ENCODE assay signal across 8 cellular contexts in the genomic region with DNA sequence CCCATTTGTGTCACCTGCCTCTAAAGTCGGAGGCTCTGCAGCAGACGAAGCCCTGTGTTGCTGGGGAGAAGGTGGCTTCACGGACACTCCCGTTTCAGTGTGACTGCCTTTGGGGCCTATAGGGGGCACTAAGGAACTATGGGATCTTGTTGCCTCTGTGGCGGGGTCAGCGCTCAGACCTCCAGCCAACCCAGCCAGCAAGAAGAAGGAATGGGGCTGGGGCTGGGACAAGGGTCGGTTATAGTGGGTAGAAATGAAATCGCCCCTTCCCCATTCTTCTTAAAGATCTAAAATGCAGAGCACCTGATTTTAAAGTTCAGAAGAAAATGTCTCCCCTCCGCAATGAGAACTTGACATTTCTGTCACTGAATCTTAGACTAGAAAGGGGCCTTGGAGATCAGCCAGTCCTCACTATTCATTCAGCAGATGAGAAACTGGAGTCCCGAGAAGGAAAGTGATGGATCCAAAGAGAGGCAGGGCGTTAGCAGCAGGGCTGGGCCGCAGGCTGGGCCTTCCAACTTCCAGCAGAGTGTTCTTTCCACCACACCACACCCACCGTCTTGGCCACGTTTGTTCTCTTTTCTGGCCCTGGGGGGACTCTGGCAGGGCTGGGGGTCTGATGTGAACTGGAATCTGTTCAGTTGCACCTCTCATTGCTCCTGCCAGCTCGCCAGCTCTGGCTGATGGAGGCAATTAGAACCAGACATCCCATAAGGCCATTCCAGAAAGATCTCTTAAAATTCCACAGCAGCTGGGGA.
DNase-seq lines count a peak whose midpoint lies in the region; ATAC-seq and TF ChIP-seq lines count a peak whose summit lies in the region.

No MANE protein-coding gene starts in this region.

- peaks cover 40% of the 10 kb centered on the region for H3K27me3 Mint-ChIP-seq in activated naive CD8-positive, alpha-beta T cell treated with anti-CD3 and anti-CD28 coated beads, Interleukin-2, amount 50 U/mL, for 24 hours
- H3K27me3 Mint-ChIP-seq in activated naive CD8-positive, alpha-beta T cell treated with anti-CD3 and anti-CD28 coated beads for 36 hours = peaks cover 34% of the 10 kb centered on the region
- peaks cover 35% of the 10 kb centered on the region for H3K27me3 Mint-ChIP-seq in activated CD8-positive, alpha-beta T cell treated with anti-CD3 and anti-CD28 coated beads, Interleukin-2, amount 10 ng/mL, durations not matched to agents 7 days and 5 days (ENCODE audit: low read depth)

- H3K9me3 ChIP-seq in heart right ventricle = no peaks in the 10 kb centered on the region

- peak; percentile 28 for DNase-seq in activated naive CD8-positive, alpha-beta T cell treated with anti-CD3 and anti-CD28 coated beads, Interleukin-2, amount 50 U/mL, for 24 hours
- DNase-seq in activated naive CD8-positive, alpha-beta T cell treated with anti-CD3 and anti-CD28 coated beads for 36 hours = no peak
- peak; percentile 61 for DNase-seq in NCI-H1694 treated with DMSO at 0.1 percent for 48 hours (lab: John Stamatoyannopoulos, UW)
- peak; percentile 28 for DNase-seq in activated CD8-positive, alpha-beta T cell treated with anti-CD3 and anti-CD28 coated beads, Interleukin-2, amount 10 ng/mL, durations not matched to agents 7 days and 5 days
- DNase-seq in heart right ventricle = peak; percentile 51 to 76
- peak; percentile 55 for DNase-seq in putamen (ENCODE audit: low spot score)
- DNase-seq in NCI-H187 treated with DMSO at 0.1 percent for 48 hours (lab: John Stamatoyannopoulos, UW) = no peak

- no peaks in the 10 kb centered on the region for H3K36me3 ChIP-seq in heart right ventricle

- CTCF ChIA-PET in activated CD8-positive, alpha-beta T cell treated with anti-CD3 and anti-CD28 coated beads, Interleukin-2, amount 10 ng/mL, durations not matched to agents 7 days and 5 days (lab: Charles Lee) = interaction anchor here (0.6 to 2.0 kb wide), 2 partner anchors 128 to 527 kb away, joined by 3 to 8 read pairs; no protein-coding TSS in a partner anchor

- POLR2A ChIA-PET in activated CD8-positive, alpha-beta T cell treated with anti-CD3 and anti-CD28 coated beads, Interleukin-2, amount 10 ng/mL, durations not matched to agents 7 days and 5 days (lab: Charles Lee) = no interaction called here

- no peak overlapping the region for H3K4me3 Mint-ChIP-seq in activated naive CD8-positive, alpha-beta T cell treated with anti-CD3 and anti-CD28 coated beads, Interleukin-2, amount 50 U/mL, for 24 hours
- H3K4me3 Mint-ChIP-seq in activated naive CD8-positive, alpha-beta T cell treated with anti-CD3 and anti-CD28 coated beads for 36 hours = no peak overlapping the region
- H3K4me3 Mint-ChIP-seq in activated CD8-positive, alpha-beta T cell treated with anti-CD3 and anti-CD28 coated beads, Interleukin-2, amount 10 ng/mL, durations not matched to agents 7 days and 5 days = no peak overlapping the region

- TF ChIP-seq CTCF in heart right ventricle (IDR thresholded peaks at IDR 0.05) = peak; percentile 63 to 94 (median 84)

- intact Hi-C loops in heart right ventricle (cut with DNase I) = loop anchor here in 9 of 10 donors (2.0 to 10.0 kb wide), 11 partner anchors 194 to 616 kb away; a partner anchor contains a TSS

- no peaks in the 10 kb centered on the region for H3K36me3 Mint-ChIP-seq in activated naive CD8-positive, alpha-beta T cell treated with anti-CD3 and anti-CD28 coated beads, Interleukin-2, amount 50 U/mL, for 24 hours (ENCODE audit: low read depth)
- no peaks in the 10 kb centered on the region for H3K36me3 Mint-ChIP-seq in activated naive CD8-positive, alpha-beta T cell treated with anti-CD3 and anti-CD28 coated beads for 36 hours
- H3K36me3 Mint-ChIP-seq in activated CD8-positive, alpha-beta T cell treated with anti-CD3 and anti-CD28 coated beads, Interleukin-2, amount 10 ng/mL, durations not matched to agents 7 days and 5 days (ENCODE audit: low read depth) = no peaks in the 10 kb centered on the region

- H3K4me3 ChIP-seq in heart right ventricle = no peak overlapping the region

- no peak overlapping the region for H3K27ac Mint-ChIP-seq in activated naive CD8-positive, alpha-beta T cell treated with anti-CD3 and anti-CD28 coated beads, Interleukin-2, amount 50 U/mL, for 24 hours
- no peak overlapping the region for H3K27ac Mint-ChIP-seq in activated naive CD8-positive, alpha-beta T cell treated with anti-CD3 and anti-CD28 coated beads for 36 hours
- H3K27ac Mint-ChIP-seq in activated CD8-positive, alpha-beta T cell treated with anti-CD3 and anti-CD28 coated beads, Interleukin-2, amount 10 ng/mL, durations not matched to agents 7 days and 5 days = no peak overlapping the region

- peaks cover 7 to 22% (median 12%) of the 10 kb centered on the region in 9 donors for H3K4me1 ChIP-seq in heart right ventricle

- H3K4me1 Mint-ChIP-seq in activated naive CD8-positive, alpha-beta T cell treated with anti-CD3 and anti-CD28 coated beads, Interleukin-2, amount 50 U/mL, for 24 hours = no peaks in the 10 kb centered on the region
- H3K4me1 Mint-ChIP-seq in activated naive CD8-positive, alpha-beta T cell treated with anti-CD3 and anti-CD28 coated beads for 36 hours = no peaks in the 10 kb centered on the region
- H3K4me1 Mint-ChIP-seq in activated CD8-positive, alpha-beta T cell treated with anti-CD3 and anti-CD28 coated beads, Interleukin-2, amount 10 ng/mL, durations not matched to agents 7 days and 5 days (ENCODE audit: low read depth) = no peaks in the 10 kb centered on the region

- H3K27ac ChIP-seq in heart right ventricle = peak overlapping the region in 4 of 10 donors; percentile 6 to 39 (median 16)

- ATAC-seq in activated naive CD8-positive, alpha-beta T cell treated with anti-CD3 and anti-CD28 coated beads, Interleukin-2, amount 50 U/mL, for 24 hours = peak; percentile 81
- ATAC-seq in HG02678 (IDR thresholded peaks at IDR 0.05; ENCODE audit: unreplicated experiment) = peak; percentile 85
- peak; percentile 55 for ATAC-seq in activated CD8-positive, alpha-beta T cell treated with anti-CD3 and anti-CD28 coated beads, Interleukin-2, amount 10 ng/mL, durations not matched to agents 7 days and 5 days
- peak; percentile 87 to 97 (median 95) for ATAC-seq in heart right ventricle

- H3K9me3 Mint-ChIP-seq in activated naive CD8-positive, alpha-beta T cell treated with anti-CD3 and anti-CD28 coated beads, Interleukin-2, amount 50 U/mL, for 24 hours = no peaks in the 10 kb centered on the region
- no peaks in the 10 kb centered on the region for H3K9me3 Mint-ChIP-seq in activated naive CD8-positive, alpha-beta T cell treated with anti-CD3 and anti-CD28 coated beads for 36 hours
- H3K9me3 Mint-ChIP-seq in activated CD8-positive, alpha-beta T cell treated with anti-CD3 and anti-CD28 coated beads, Interleukin-2, amount 10 ng/mL, durations not matched to agents 7 days and 5 days (ENCODE audit: insufficient read depth) = no peaks in the 10 kb centered on the region

- 27 to 28% methylated on average over 15 of the region's 15 CpGs for WGBS in heart right ventricle, 2 donors

- peaks cover 3 to 61% (median 50%) of the 10 kb centered on the region in 7 donors for H3K27me3 ChIP-seq in heart right ventricle

Comparison
In these comparisons a context has a peak if more than half of its experiments do, and no peak if none do; other contexts are left out.
1. DNase-seq: peak in activated naive CD8-positive, alpha-beta T cell treated with anti-CD3 and anti-CD28 coated beads, Interleukin-2, amount 50 U/mL, for 24 hours (single experiment), NCI-H1694 treated with DMSO at 0.1 percent for 48 hours (single experiment), activated CD8-positive, alpha-beta T cell treated with anti-CD3 and anti-CD28 coated beads, Interleukin-2, amount 10 ng/mL, durations not matched to agents 7 days and 5 days (single experiment), heart right ventricle (2 of 2) and putamen (single experiment); none in activated naive CD8-positive, alpha-beta T cell treated with anti-CD3 and anti-CD28 coated beads for 36 hours (single experiment) and NCI-H187 treated with DMSO at 0.1 percent for 48 hours (single experiment).
2. Peak in every context shown above with its lines, with median percentiles within 50 percentile points of each other: ATAC-seq.